In the genomic region with DNA sequence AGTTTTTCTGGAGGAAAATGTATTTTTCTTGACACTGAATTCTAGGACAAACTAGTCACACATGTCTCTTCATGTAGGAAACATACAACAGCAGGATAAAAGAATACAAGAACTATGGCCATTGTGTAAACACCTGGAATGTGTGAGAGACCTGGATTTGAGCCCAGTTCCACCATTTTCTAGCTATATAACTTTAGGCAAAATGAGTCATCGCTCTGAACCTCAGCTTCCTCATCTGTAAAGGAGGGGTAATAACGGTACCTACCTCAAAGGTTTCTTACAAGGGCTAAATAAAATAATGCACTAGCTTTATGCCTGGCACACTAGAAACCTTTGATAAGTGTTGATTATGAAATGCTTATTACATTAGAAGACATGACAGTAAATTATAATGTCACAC, we compare ENCODE assay signal across 1 cellular context.
TF ChIP-seq lines count a peak whose summit lies in the region.

No MANE protein-coding gene starts in this region.

TF ChIP-seq in HEK293, 187 proteins besides CTCF, POLR2A, EP300 and RAD21:
- TF ChIP-seq IKZF3 (tag by site-specific recombination; IDR thresholded peaks at IDR 0.05) = no peak
- no peak for TF ChIP-seq ZNF138 (tag by site-specific recombination; IDR thresholded peaks at IDR 0.05; ENCODE audit: borderline replicate concordance)
- 0 out of 2 replicates have a peak, but pooled peaks have one; percentile 26 for TF ChIP-seq ZNF366 (tag by site-specific recombination; conservative IDR thresholded peaks at IDR 0.05)
- TF ChIP-seq ZNF707 (tag by site-specific recombination; IDR thresholded peaks at IDR 0.05) = no peak
- no peak for TF ChIP-seq ZNF157 (tag by site-specific recombination; IDR thresholded peaks at IDR 0.05)
- TF ChIP-seq ZNF274 (IDR thresholded peaks at IDR 0.05; ENCODE audit: low read length) = no peak
- no peak for TF ChIP-seq ZNF274 (tag by site-specific recombination; IDR thresholded peaks at IDR 0.05; ENCODE audit: borderline replicate concordance)
